Comparison of ENCODE assay signal across 8 cellular contexts in genomic region chr6:136764522-136764993, GRCh38. TPM values are rescaled to one million over a fixed set of nuclear protein-coding genes. Genes with fewer than 3 reads are reported as not detected.
DNase-seq lines count a peak whose midpoint lies in the region; ATAC-seq and TF ChIP-seq lines count a peak whose summit lies in the region.

No MANE protein-coding gene starts in this region.

- peaks cover 82 to 98% of the 10 kb centered on the region in 2 donors for H3K4me1 ChIP-seq in adrenal gland (replicated peaks in 1 of 2)

- H3K9me3 ChIP-seq in adrenal gland (replicated peaks in 1 of 3), result no peaks in the 10 kb centered on the region

- intact Hi-C loops in adrenal gland (cut with DNase I), result no loop called here
- intact Hi-C loops in left colon (cut with DNase I, micrococcal nuclease), result no loop called here

- 76 to 88% (median 77%) methylated on average over 3 of the region's 3 CpGs for WGBS in adrenal gland, 4 donors

- DNase-seq in GM12864 (ENCODE audit: low read depth) (peak; percentile 64), adrenal gland (no peak), ureter (ENCODE audit: low spot score) (no peak), DMS53 treated with DMSO at 0.1 percent for 48 hours (lab: John Stamatoyannopoulos, UW; ENCODE audit: unreplicated experiment) (no peak), left colon (no peak), T1000 (lab: John Stamatoyannopoulos, UW) (no peak)

- H3K4me3 ChIP-seq in GM12864 (ENCODE audit: low read depth, low read length) (no peak overlapping the region), adrenal gland (no peak overlapping the region)

- peak; percentile 14 for ATAC-seq in GM19468 (IDR thresholded peaks at IDR 0.05; ENCODE audit: extremely low read depth, unreplicated experiment)
- ATAC-seq in HG03378 (IDR thresholded peaks at IDR 0.05; ENCODE audit: unreplicated experiment), result peak; percentile 57
- no peak for ATAC-seq in left colon

- H3K27me3 ChIP-seq in adrenal gland, result no peaks in the 10 kb centered on the region

- TF ChIP-seq CTCF in GM12864 (IDR thresholded peaks at IDR 0.05; ENCODE audit: low read depth, low read length, missing control alignments) (no peak), adrenal gland (IDR thresholded peaks at IDR 0.05) (no peak)

- H3K36me3 ChIP-seq in adrenal gland (replicated peaks in 1 of 2), result no peaks in the 10 kb centered on the region

- TF ChIP-seq POLR2A in adrenal gland (IDR thresholded peaks at IDR 0.05), result no peak

- H3K27ac ChIP-seq in adrenal gland, result peak overlapping the region in 4 of 5 donors; percentile 19 to 75 (median 38)

RNA-seq across cellular contexts. Expression of gene MAP3K5, which starts 27.7 kb away (rescaled TPM):
- total RNA-seq in adrenal gland (100 to 1,000 TPM; 139 to 306 (median 247) TPM), ureter (54.6 TPM), left colon (10 to 100 TPM; 17.5 to 18.9 TPM)
- polyA plus RNA-seq in adrenal gland, result 100 to 1,000 TPM in 1 of 3 donors, 10 to 100 TPM in 2; 41.9 to 124 (median 53.3) TPM

RNA-seq across cellular contexts. Expression of gene PEX7, which starts 57.8 kb away (rescaled TPM):
- total RNA-seq in adrenal gland, result 10 to 100 TPM; 14.1 to 43.3 (median 23.8) TPM
- polyA plus RNA-seq in adrenal gland, result 10 to 100 TPM in 1 of 3 donors, 1 to 10 TPM in 2; 4.8 to 27.2 (median 5.5) TPM
- 10.7 TPM for total RNA-seq in ureter
- 10 to 100 TPM in 1 of 2 donors, 1 to 10 TPM in 1; 9.0 to 11.0 TPM for total RNA-seq in left colon
